In genomic region chr5:178416919-178417318, GRCh38 we compare ENCODE assay signal across 17 cellular contexts.
DNase-seq lines count a peak whose midpoint lies in the region; FAIRE-seq and TF ChIP-seq lines count a peak whose summit lies in the region.
"Had no signal": no experiment of that assay in that cellular context is flagged by ENCODE, and none has a peak within 500 bp of the region (broad histone marks: within the 10 kb centered on the region; RNA-seq: fewer than 3 reads in every experiment).

No MANE protein-coding gene starts in this region.

- H3K23ac ChIP-seq in H1 (ENCODE audit: insufficient read length), result no peak overlapping the region

- no peak overlapping the region for H3K14ac ChIP-seq in H1 (ENCODE audit: insufficient read length)

- no peak for TF ChIP-seq EP300 in H1 (IDR thresholded peaks at IDR 0.05; ENCODE audit: borderline replicate concordance in 1 of 2, low read depth in 2 of 2, low read length in 2 of 2)

- H3K36me3 ChIP-seq in BJ (ENCODE audit: control insufficient read depth, insufficient read depth, low read length) (no peaks in the 10 kb centered on the region), H1 (ENCODE audit: control insufficient read depth in 2 of 4, insufficient read depth in 4 of 4, low read length in 3 of 4) (no peaks in the 10 kb centered on the region)
- H3K36me3 ChIP-seq: SJSA1, WERI-Rb-1 had no signal

- FAIRE-seq in H1 (lab: Jason Lieb, UNC), result no peak
- FAIRE-seq: colon had no signal

- CTCF ChIA-PET in BJ (lab: Yijun Ruan, JAX) (no interaction called here), H1 (lab: Charles Lee; ENCODE audit: partially characterized antibody) (interaction anchor here (1.0 to 2.1 kb wide), 8 partner anchors 15 to 182 kb away, joined by 3 to 12 read pairs (median 4); partner anchors contain the start of gene COL23A1)

- H3K4ac ChIP-seq in H1 (replicated peaks; ENCODE audit: insufficient read length, low read depth, low read length), result no peak overlapping the region

- H2BK20ac ChIP-seq in H1 (ENCODE audit: low read length), result no peak overlapping the region

- H3K56ac ChIP-seq in H1 (replicated peaks; ENCODE audit: insufficient read length, low read depth, low read length), result no peak overlapping the region

- TF ChIP-seq CTCF in BJ (IDR thresholded peaks at IDR 0.05; ENCODE audit: insufficient read depth, low read depth, low read length) (no peak), H1 (IDR thresholded peaks at IDR 0.05; ENCODE audit: control extremely low read depth in 1 of 3, insufficient read depth in 1 of 3, low read depth in 1 of 3, low read length in 3 of 3) (no peak), GM13976 (IDR thresholded peaks at IDR 0.05; ENCODE audit: borderline replicate concordance, control extremely low read depth, extremely low read depth, insufficient read depth, missing control alignments) (no peak)

- TF ChIP-seq RAD21 in H1 (IDR thresholded peaks at IDR 0.05 in 1 of 2, conservative IDR thresholded peaks at IDR 0.05 in 1 of 2; ENCODE audit: low read depth in 2 of 2, low read length in 2 of 2), result no peak

- H3K79me2 ChIP-seq in H1 (ENCODE audit: control insufficient read depth in 1 of 2, insufficient read depth in 2 of 2, low read length in 2 of 2), result no peaks in the 10 kb centered on the region

- no peaks in the 10 kb centered on the region for H3K9me3 ChIP-seq in H1 (ENCODE audit: insufficient read depth in 2 of 2, low read depth in 1 of 2, low read length in 1 of 2)

- H3K27ac ChIP-seq in H1 (ENCODE audit: low read depth, low read length), result no peak overlapping the region
- H3K27ac ChIP-seq: C4-2B, SJSA1, WERI-Rb-1 had no signal

- POLR2A ChIA-PET in BJ (lab: Charles Lee), result no interaction called here
- POLR2A ChIA-PET in H1 (lab: Charles Lee; ENCODE audit: partially characterized antibody), result interaction anchor here (0.6 to 1.1 kb wide), 3 partner anchors 23 to 209 kb away, joined by 3 read pairs; no protein-coding TSS in a partner anchor

- H3K9ac ChIP-seq in H1 (replicated peaks in 1 of 4; ENCODE audit: extremely low read depth in 1 of 4, low read depth in 3 of 4, low read length in 3 of 4), result no peak overlapping the region; a peak in 2 of 7 replicates

- H2BK120ac ChIP-seq in H1 (replicated peaks; ENCODE audit: low read depth, low read length), result no peak overlapping the region

- H2BK5ac ChIP-seq in H1 (ENCODE audit: low read depth, low read length), result no peak overlapping the region

- no peak overlapping the region for H3K18ac ChIP-seq in H1 (ENCODE audit: extremely low read depth, low read length)

- no peak overlapping the region for H2BK15ac ChIP-seq in H1 (ENCODE audit: low read length)

- no peak for TF ChIP-seq POLR2A in H1 (IDR thresholded peaks at IDR 0.05; ENCODE audit: control extremely low read depth in 1 of 2, low read depth in 2 of 2, low read length in 2 of 2)

- peak; percentile 4 for DNase-seq in BJ (ENCODE audit: low read depth)
- peak; percentile 71 for DNase-seq in NCI-H226
- DNase-seq in H1 (ENCODE audit: low read depth in 1 of 2, low spot score in 2 of 2), result no peak
- peak; percentile 19 for DNase-seq in non-pigmented ciliary epithelial cell (ENCODE audit: low read depth)
- no peak for DNase-seq in activated effector memory CD4-positive, alpha-beta T cell treated with Interleukin-2 at 50 U/mL for 16 hours
- DNase-seq in GM13976 (ENCODE audit: low spot score), result no peak
- DNase-seq in NCI-H1930 (lab: John Stamatoyannopoulos, UW), result no peak
- DNase-seq in CD1c-positive myeloid dendritic cell (ENCODE audit: extremely low spot score), result no peak
- DNase-seq: midbrain; NCI-H1092; NCI-H524 treated with DMSO at 0.1 percent for 48 hours; stimulated activated CD4-positive, alpha-beta T cell treated with anti-CD3 and anti-CD28 coated beads, Interleukin-4, amount 100 ng/mL, for 24 hours; stimulated activated naive B cell treated with anti-CD40 and anti-IgM and Interleukin-4, amounts not matched to agents 10 μg/mL and 1 μg/mL and 100 μg/mL, for 72 hours; WERI-Rb-1 had no signal

- no peak overlapping the region for H2AFZ ChIP-seq in H1 (ENCODE audit: low read length)

- no peak overlapping the region; the same call in 1 of the 2 replicates for H4K8ac ChIP-seq in H1 (ENCODE audit: extremely low read depth, insufficient read depth, low read length)

- in situ Hi-C loops in GM13976 (cut with MboI; ENCODE audit: low sequenced_read_pairs, unreplicated experiment), result no loop called here

- 0 out of 2 replicates have a peak overlapping the region, but pooled peaks have one; percentile 58 for H2AK5ac ChIP-seq in H1 (ENCODE audit: low read depth, low read length)

- H3K23me2 ChIP-seq in H1 (ENCODE audit: low read depth, low read length), result no peaks in the 10 kb centered on the region

- 85% methylated on average over 6 of the region's 6 CpGs; no CpG with 5 or more reads in 1 of the 2 experiments for WGBS in H1 (ENCODE audit: extremely low coverage in 1 of 2, insufficient coverage in 1 of 2, insufficient read length in 1 of 2, insufficient replicate concordance in 2 of 2, low coverage in 1 of 2, low lambda C conversion rate in 2 of 2, missing lambda C conversion rate in 1 of 2), 2 experiments

- H3K79me1 ChIP-seq in H1 (ENCODE audit: low read depth, low read length), result peaks cover 2% of the 10 kb centered on the region; the same call in 1 of the 2 replicates

- H3K4me3 ChIP-seq in BJ (ENCODE audit: low read depth, low read length) (no peak overlapping the region), H1 (ENCODE audit: extremely low read depth in 1 of 4, insufficient read depth in 2 of 4, low read depth in 3 of 4, low read length in 4 of 4) (no peak overlapping the region)
- H3K4me3 ChIP-seq: SJSA1 had no signal

- H3K4me2 ChIP-seq in H1 (ENCODE audit: insufficient read depth in 1 of 2, low read depth in 2 of 2, low read length in 2 of 2), result no peak overlapping the region

- H3K4me1 ChIP-seq in H1 (replicated peaks in 1 of 4; ENCODE audit: control insufficient read depth in 3 of 4, insufficient read depth in 4 of 4, low read length in 3 of 4), result peaks cover 11 to 33% (median 19%) of the 10 kb centered on the region in 4 experiments
- H3K4me1 ChIP-seq: SJSA1 had no signal

- no peak overlapping the region; the same call in 1 of the 2 replicates for H2BK12ac ChIP-seq in H1 (ENCODE audit: low read depth, low read length)

- H4K91ac ChIP-seq in H1 (replicated peaks; ENCODE audit: insufficient read length, low read length), result no peak overlapping the region

- H4K20me1 ChIP-seq in H1 (replicated peaks in 1 of 2; ENCODE audit: control insufficient read depth in 1 of 2, insufficient read depth in 2 of 2, low read length in 2 of 2), result no peaks in the 10 kb centered on the region

- no peak overlapping the region for H4K5ac ChIP-seq in H1 (ENCODE audit: insufficient read length, low read depth, low read length)

- H3K27me3 ChIP-seq in BJ (ENCODE audit: control insufficient read depth, insufficient read depth, low read length), result no peaks in the 10 kb centered on the region
- H3K27me3 ChIP-seq in H1 (replicated peaks in 1 of 4; ENCODE audit: control insufficient read depth in 3 of 4, extremely low read depth in 1 of 4, insufficient read depth in 3 of 4, low read length in 3 of 4), result no peaks in the 10 kb centered on the region
- H3K27me3 ChIP-seq: SJSA1 had no signal

TF ChIP-seq in H1, 55 proteins besides CTCF, POLR2A, EP300 and RAD21:
- TF ChIP-seq CREB1 (IDR thresholded peaks at IDR 0.05) (no peak), HDAC2 (IDR thresholded peaks at IDR 0.05; ENCODE audit: borderline replicate concordance in 1 of 2, low read depth in 2 of 2, low read length in 2 of 2) (no peak), TCF12 (IDR thresholded peaks at IDR 0.05; ENCODE audit: low read depth, low read length) (no peak), BACH1 (IDR thresholded peaks at IDR 0.05; ENCODE audit: low read length) (no peak), GTF2F1 (IDR thresholded peaks at IDR 0.05; ENCODE audit: borderline replicate concordance, low read depth, low read length) (no peak)

Comparison
In these comparisons a context has a peak if more than half of its experiments do, and no peak if none do; other contexts are left out.
1. DNase-seq: peak in BJ (single experiment), NCI-H226 (single experiment) and non-pigmented ciliary epithelial cell (single experiment); none in H1 (0 of 2), activated effector memory CD4-positive, alpha-beta T cell treated with Interleukin-2 at 50 U/mL for 16 hours (single experiment), GM13976 (single experiment), NCI-H1930 (0 of 2) and CD1c-positive myeloid dendritic cell (single experiment).